ENCODE assay signal across 8 cellular contexts in the genomic region with DNA sequence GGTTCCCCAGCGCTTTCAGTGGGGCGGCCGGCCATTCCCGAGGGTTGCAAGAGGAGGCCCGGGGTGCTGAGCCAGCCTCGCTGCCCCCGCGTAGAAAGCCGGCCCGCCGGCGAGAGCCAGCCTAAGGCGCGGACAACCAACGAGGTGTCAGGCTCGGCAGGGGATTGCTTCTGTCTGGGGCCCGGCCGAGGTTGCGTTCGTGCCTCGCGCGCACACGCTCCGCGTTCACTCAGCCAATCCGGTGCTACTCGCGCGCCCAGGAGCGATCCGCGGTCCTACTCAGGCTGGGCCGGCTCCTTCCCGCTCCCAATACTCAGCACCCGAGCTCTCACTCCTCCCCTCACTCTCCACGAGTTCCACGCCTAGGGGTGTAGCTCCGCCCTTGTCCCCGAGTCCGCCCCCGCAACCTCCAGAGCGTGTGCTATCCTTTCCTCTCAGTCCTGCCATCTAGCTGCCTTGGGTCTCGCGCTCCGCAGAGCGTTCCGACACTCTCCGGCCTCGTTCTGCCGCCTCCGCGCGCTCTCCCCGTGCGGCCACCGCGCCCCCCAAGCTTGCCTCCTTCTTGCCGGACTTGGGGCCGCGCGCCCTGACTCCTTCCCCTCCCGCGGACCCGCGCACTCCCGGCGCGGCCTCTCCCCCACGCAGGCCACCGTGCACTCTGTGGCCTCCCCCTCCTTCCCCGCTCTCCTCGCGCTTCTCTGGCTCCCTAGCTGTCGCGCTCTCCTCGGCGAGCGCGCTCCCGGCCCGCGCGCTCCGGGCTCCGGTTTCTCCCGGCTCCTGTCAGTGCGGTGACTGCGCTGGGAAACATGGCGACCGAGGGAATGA.
A peak's percentile ranks its signal among the peaks of the same experiment; 100 is the strongest.
DNase-seq lines count a peak whose midpoint lies in the region; ATAC-seq lines count a peak whose summit lies in the region.

A gene (plus strand): TSS at position 426 of the 825 bp plus-strand sequence.

- ATAC-seq in GM18909 (IDR thresholded peaks at IDR 0.05; ENCODE audit: poor library complexity, unreplicated experiment) (peak; percentile 87), HG03175 (IDR thresholded peaks at IDR 0.05; ENCODE audit: unreplicated experiment) (peak; percentile 82)

- DNase-seq in AG08396 (ENCODE audit: low spot score) (peak; percentile 95), NCI-H345 treated with DMSO at 0.1 percent for 48 hours (lab: John Stamatoyannopoulos, UW; ENCODE audit: unreplicated experiment) (peak; percentile 87), kidney tubule cell (ENCODE audit: low spot score) (peak; percentile 99)
- peak; percentile 87 to 89 for DNase-seq in activated CD4-positive, alpha-beta T cell treated with anti-CD3 and anti-CD28 coated beads for 4 hours
- peak; percentile 68 to 87 (median 80) for DNase-seq in stimulated activated CD4-positive, alpha-beta T cell treated with anti-CD3 and anti-CD28 coated beads, Interleukin-1b, Interleukin-23, amount 100 ng/mL, for 24 hours (ENCODE audit: low read depth in 4 of 4, low spot score in 1 of 4)

- H3K27ac ChIP-seq in cingulate gyrus (ENCODE audit: low read depth, low read length), result peak within 1 kb of the TSS; percentile 92

Comparison
In these comparisons a context has a peak if more than half of its experiments do, and no peak if none do; other contexts are left out.
1. Peak in every context shown above with its lines: DNase-seq, ATAC-seq and H3K27ac ChIP-seq.